ENCODE assay signal across 1 cellular context in the genomic region with DNA sequence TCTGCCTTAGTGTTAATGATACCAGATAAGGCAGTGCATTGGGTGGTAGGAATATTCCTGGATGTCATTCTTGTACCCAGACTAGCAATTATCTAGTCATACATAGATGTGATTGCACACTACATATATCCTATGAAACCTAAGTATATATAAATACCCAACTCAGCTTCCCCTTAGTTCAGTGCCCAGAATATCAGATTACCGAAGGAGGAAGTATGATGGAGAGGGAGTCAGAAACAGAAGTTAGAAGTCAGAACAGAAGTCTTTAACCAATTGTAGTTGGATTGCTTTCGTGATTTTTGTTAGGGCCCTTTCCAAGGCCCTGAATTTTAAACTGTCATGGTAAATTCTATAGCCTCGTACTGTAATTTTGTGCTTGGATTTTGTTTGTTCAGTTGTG.
A peak's percentile ranks its signal among the peaks of the same experiment; 100 is the strongest.
TF ChIP-seq lines count a peak whose summit lies in the region.

No MANE protein-coding gene starts in this region.

TF ChIP-seq in GM12878, 131 proteins besides CTCF, POLR2A, EP300 and RAD21:
- TF ChIP-seq JUNB (IDR thresholded peaks at IDR 0.05) (peak; percentile 69), E2F8 (IDR thresholded peaks at IDR 0.05; ENCODE audit: low read depth, partially characterized antibody) (no peak), CREM (IDR thresholded peaks at IDR 0.05; ENCODE audit: low read depth) (0 out of 2 replicates have a peak, but pooled peaks have one; percentile 7), NFIC (IDR thresholded peaks at IDR 0.05; ENCODE audit: low read depth, low read length) (peak; percentile 42; the same call in 1 of the 2 replicates), ETV6 (conservative IDR thresholded peaks at IDR 0.05 in 1 of 2, IDR thresholded peaks at IDR 0.05 in 1 of 2; ENCODE audit: borderline replicate concordance in 1 of 2, low read depth in 1 of 2) (peak in 1 of 2 experiments; percentile 17; a peak in 1 of 4 replicates), ZNF592 (IDR thresholded peaks at IDR 0.05) (no peak)
- TF ChIP-seq, protein P1, sequence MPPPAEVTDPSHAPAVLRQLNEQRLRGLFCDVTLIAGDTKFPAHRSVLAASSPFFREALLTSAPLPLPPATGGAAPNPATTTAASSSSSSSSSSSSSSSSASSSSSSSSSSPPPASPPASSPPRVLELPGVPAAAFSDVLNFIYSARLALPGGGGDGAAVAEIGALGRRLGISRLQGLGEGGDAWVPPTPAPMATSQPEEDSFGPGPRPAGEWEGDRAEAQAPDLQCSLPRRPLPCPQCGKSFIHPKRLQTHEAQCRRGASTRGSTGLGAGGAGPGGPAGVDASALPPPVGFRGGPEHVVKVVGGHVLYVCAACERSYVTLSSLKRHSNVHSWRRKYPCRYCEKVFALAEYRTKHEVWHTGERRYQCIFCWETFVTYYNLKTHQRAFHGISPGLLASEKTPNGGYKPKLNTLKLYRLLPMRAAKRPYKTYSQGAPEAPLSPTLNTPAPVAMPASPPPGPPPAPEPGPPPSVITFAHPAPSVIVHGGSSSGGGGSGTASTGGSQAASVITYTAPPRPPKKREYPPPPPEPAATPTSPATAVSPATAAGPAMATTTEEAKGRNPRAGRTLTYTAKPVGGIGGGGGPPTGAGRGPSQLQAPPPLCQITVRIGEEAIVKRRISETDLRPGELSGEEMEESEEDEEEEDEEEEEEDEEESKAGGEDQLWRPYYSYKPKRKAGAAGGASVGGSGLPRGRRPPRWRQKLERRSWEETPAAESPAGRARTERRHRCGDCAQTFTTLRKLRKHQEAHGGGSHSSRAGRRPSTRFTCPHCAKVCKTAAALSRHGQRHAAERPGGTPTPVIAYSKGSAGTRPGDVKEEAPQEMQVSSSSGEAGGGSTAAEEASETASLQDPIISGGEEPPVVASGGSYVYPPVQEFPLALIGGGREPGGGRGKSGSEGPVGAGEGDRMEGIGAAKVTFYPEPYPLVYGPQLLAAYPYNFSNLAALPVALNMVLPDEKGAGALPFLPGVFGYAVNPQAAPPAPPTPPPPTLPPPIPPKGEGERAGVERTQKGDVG (CRISPR knock-in tag; IDR thresholded peaks at IDR 0.05): no peak
